In genomic region chr1:34808051-34808810, GRCh38 we compare ENCODE assay signal across 18 cellular contexts. TPM values are rescaled to one million over a fixed set of nuclear protein-coding genes. Genes with fewer than 3 reads are reported as not detected.
DNase-seq lines count a peak whose midpoint lies in the region; ATAC-seq and TF ChIP-seq lines count a peak whose summit lies in the region.
"Had no signal": no experiment of that assay in that cellular context is flagged by ENCODE, and none has a peak within 500 bp of the region (broad histone marks: within the 10 kb centered on the region; RNA-seq: fewer than 3 reads in every experiment).

No MANE protein-coding gene starts in this region.

- H3F3A ChIP-seq in neural progenitor cell (ENCODE audit: low read depth), result no peaks in the 10 kb centered on the region

- H3K9me2 ChIP-seq in Karpas-422 (replicated peaks; ENCODE audit: insufficient read depth, low read length), result no peaks in the 10 kb centered on the region

- H3K79me2 ChIP-seq in neural progenitor cell (ENCODE audit: low read depth) (no peaks in the 10 kb centered on the region), Karpas-422 (ENCODE audit: low read length) (no peaks in the 10 kb centered on the region)

- H3K9me3 Mint-ChIP-seq in activated CD4-positive, alpha-beta T cell treated with anti-CD3 and anti-CD28 coated beads, Interleukin-2, amount 10 ng/mL, durations not matched to agents 24 days and 14 days, result peaks cover 10% of the 10 kb centered on the region
- peaks cover 3% of the 10 kb centered on the region for H3K9me3 Mint-ChIP-seq in neural progenitor cell
- H3K9me3 Mint-ChIP-seq in activated naive CD4-positive, alpha-beta T cell treated with anti-CD3 and anti-CD28 coated beads, Interleukin-2, amount 10 ng/mL, durations not matched to agents 7 days and 5 days, result peaks cover 4% of the 10 kb centered on the region
- H3K9me3 Mint-ChIP-seq: HFFc6 had no signal

- H3K27ac ChIP-seq in neural progenitor cell, result no peak overlapping the region
- H3K27ac ChIP-seq in Karpas-422 (ENCODE audit: low read length), result no peak overlapping the region
- H3K27ac ChIP-seq: 22Rv1, HL-60 had no signal

- no peak overlapping the region for H3K27ac Mint-ChIP-seq in activated CD4-positive, alpha-beta T cell treated with anti-CD3 and anti-CD28 coated beads, Interleukin-2, amount 10 ng/mL, durations not matched to agents 24 days and 14 days
- no peak overlapping the region for H3K27ac Mint-ChIP-seq in neural progenitor cell
- H3K27ac Mint-ChIP-seq in activated naive CD4-positive, alpha-beta T cell treated with anti-CD3 and anti-CD28 coated beads, Interleukin-2, amount 10 ng/mL, durations not matched to agents 7 days and 5 days, result no peak overlapping the region
- H3K27ac Mint-ChIP-seq: CD8-positive, alpha-beta T cell; HFFc6 had no signal

- H3K4me2 ChIP-seq in neural progenitor cell (no peak overlapping the region), Karpas-422 (ENCODE audit: low read depth, low read length, poor library complexity, severe bottlenecking) (no peak overlapping the region)

- intact Hi-C loops in activated CD4-positive, alpha-beta T cell treated with anti-CD3 and anti-CD28 coated beads, Interleukin-2, amount 10 ng/mL, durations not matched to agents 24 days and 14 days (cut with micrococcal nuclease), result no loop called here
- intact Hi-C loops in left ventricle myocardium superior (cut with micrococcal nuclease), result no loop called here

- CTCF ChIA-PET in activated naive CD4-positive, alpha-beta T cell treated with anti-CD3 and anti-CD28 coated beads, Interleukin-2, amount 10 ng/mL, durations not matched to agents 7 days and 5 days (lab: Charles Lee), result no interaction called here

- no peak overlapping the region for H3K4me3 Mint-ChIP-seq in activated CD4-positive, alpha-beta T cell treated with anti-CD3 and anti-CD28 coated beads, Interleukin-2, amount 10 ng/mL, durations not matched to agents 24 days and 14 days
- H3K4me3 Mint-ChIP-seq in neural progenitor cell, result no peak overlapping the region
- no peak overlapping the region for H3K4me3 Mint-ChIP-seq in activated naive CD4-positive, alpha-beta T cell treated with anti-CD3 and anti-CD28 coated beads, Interleukin-2, amount 10 ng/mL, durations not matched to agents 7 days and 5 days
- H3K4me3 Mint-ChIP-seq: CD14-positive monocyte; CD8-positive, alpha-beta T cell; HFFc6 had no signal

- no peak for TF ChIP-seq CTCF in neural progenitor cell (IDR thresholded peaks at IDR 0.05)

- H3K27me3 ChIP-seq in neural progenitor cell (no peaks in the 10 kb centered on the region), Karpas-422 (ENCODE audit: low read length) (no peaks in the 10 kb centered on the region)

- H3K4me3 ChIP-seq in neural progenitor cell (no peak overlapping the region), Karpas-422 (ENCODE audit: low read length) (no peak overlapping the region)
- H3K4me3 ChIP-seq: HAP-1 had no signal

- H4K20me1 ChIP-seq in neural progenitor cell (ENCODE audit: low read depth) (no peaks in the 10 kb centered on the region), Karpas-422 (ENCODE audit: insufficient read depth, low read depth, low read length) (no peaks in the 10 kb centered on the region)

- no peak for ATAC-seq in GM21526 (IDR thresholded peaks at IDR 0.05; ENCODE audit: low FRiP score, unreplicated experiment)
- ATAC-seq in left ventricle myocardium superior, result no peak
- ATAC-seq: CD8-positive, alpha-beta T cell had no signal

- H3K27me3 Mint-ChIP-seq in activated CD4-positive, alpha-beta T cell treated with anti-CD3 and anti-CD28 coated beads, Interleukin-2, amount 10 ng/mL, durations not matched to agents 24 days and 14 days, result no peaks in the 10 kb centered on the region
- peaks cover 2% of the 10 kb centered on the region for H3K27me3 Mint-ChIP-seq in neural progenitor cell (ENCODE audit: insufficient read depth, low read depth)
- H3K27me3 Mint-ChIP-seq in activated naive CD4-positive, alpha-beta T cell treated with anti-CD3 and anti-CD28 coated beads, Interleukin-2, amount 10 ng/mL, durations not matched to agents 7 days and 5 days, result no peaks in the 10 kb centered on the region

- no peaks in the 10 kb centered on the region for H3K4me1 Mint-ChIP-seq in activated CD4-positive, alpha-beta T cell treated with anti-CD3 and anti-CD28 coated beads, Interleukin-2, amount 10 ng/mL, durations not matched to agents 24 days and 14 days
- H3K4me1 Mint-ChIP-seq in neural progenitor cell, result peaks cover 12% of the 10 kb centered on the region
- H3K4me1 Mint-ChIP-seq in activated naive CD4-positive, alpha-beta T cell treated with anti-CD3 and anti-CD28 coated beads, Interleukin-2, amount 10 ng/mL, durations not matched to agents 7 days and 5 days, result peaks cover 5% of the 10 kb centered on the region
- H3K4me1 Mint-ChIP-seq: CD14-positive monocyte had no signal

- H3K9me3 ChIP-seq in neural progenitor cell (ENCODE audit: low read depth), result no peaks in the 10 kb centered on the region
- no peaks in the 10 kb centered on the region for H3K9me3 ChIP-seq in Karpas-422 (ENCODE audit: low read length)
- H3K9me3 ChIP-seq: Caco-2, HAP-1 had no signal

- DNase-seq in activated CD4-positive, alpha-beta T cell treated with anti-CD3 and anti-CD28 coated beads, Interleukin-2, amount 10 ng/mL, durations not matched to agents 24 days and 14 days, result peak; percentile 48
- no peak for DNase-seq in activated CD4-positive, alpha-beta T cell treated with anti-CD3 and anti-CD28 coated beads, Interleukin-2, amount 50 U/mL, for 1 hour
- DNase-seq in astrocyte of the hippocampus (ENCODE audit: low read depth, low spot score) (peak; percentile 81), neural progenitor cell (ENCODE audit: low spot score) (peak; percentile 34), left ventricle myocardium superior (no peak), Karpas-422 (no peak)
- DNase-seq in activated naive CD4-positive, alpha-beta T cell treated with anti-CD3 and anti-CD28 coated beads, Interleukin-2, amount 10 ng/mL, durations not matched to agents 7 days and 5 days, result no peak
- DNase-seq: Caco-2; CD8-positive, alpha-beta T cell; DMS53; GF-D8; HFFc6 had no signal

- H3K4me1 ChIP-seq in neural progenitor cell, result peaks cover 6% of the 10 kb centered on the region
- no peaks in the 10 kb centered on the region for H3K4me1 ChIP-seq in Karpas-422 (ENCODE audit: low read length)

- H3K36me3 Mint-ChIP-seq in activated CD4-positive, alpha-beta T cell treated with anti-CD3 and anti-CD28 coated beads, Interleukin-2, amount 10 ng/mL, durations not matched to agents 24 days and 14 days (ENCODE audit: low read depth), result no peaks in the 10 kb centered on the region
- H3K36me3 Mint-ChIP-seq in neural progenitor cell, result peaks cover 5% of the 10 kb centered on the region
- H3K36me3 Mint-ChIP-seq in activated naive CD4-positive, alpha-beta T cell treated with anti-CD3 and anti-CD28 coated beads, Interleukin-2, amount 10 ng/mL, durations not matched to agents 7 days and 5 days, result no peaks in the 10 kb centered on the region
- H3K36me3 Mint-ChIP-seq: CD14-positive monocyte had no signal

- H3K36me3 ChIP-seq in neural progenitor cell, result no peaks in the 10 kb centered on the region
- H3K36me3 ChIP-seq in Karpas-422 (ENCODE audit: insufficient read depth, low read length), result no peaks in the 10 kb centered on the region
- H3K36me3 ChIP-seq: HAP-1 had no signal

- H3K9ac ChIP-seq in neural progenitor cell (no peak overlapping the region), Karpas-422 (ENCODE audit: low read length) (no peak overlapping the region)

- H2AFZ ChIP-seq in neural progenitor cell (replicated peaks), result no peak overlapping the region
- no peak overlapping the region for H2AFZ ChIP-seq in Karpas-422 (ENCODE audit: low read length)

RNA-seq across cellular contexts. Expression of gene GJA4, which starts 15.4 kb away (rescaled TPM):
- total RNA-seq in activated CD4-positive, alpha-beta T cell treated with anti-CD3 and anti-CD28 coated beads, Interleukin-2, amount 10 ng/mL, durations not matched to agents 24 days and 14 days, result not detected in 2 replicates
- total RNA-seq in neural progenitor cell (ENCODE audit: low replicate concordance) (not detected in 2 replicates), left ventricle myocardium superior (19.1 TPM)
- total RNA-seq in Karpas-422 (2014; rRNA removed; shearing (Covaris generic); ENCODE audit: low replicate concordance), result not detected in 2 replicates
- total RNA-seq: A673; Caco-2; CD8-positive, alpha-beta T cell; HFFc6 had no signal

RNA-seq across cellular contexts. Expression of gene GJB3, which starts 27.2 kb away (rescaled TPM):
- not detected in 2 replicates for total RNA-seq in activated CD4-positive, alpha-beta T cell treated with anti-CD3 and anti-CD28 coated beads, Interleukin-2, amount 10 ng/mL, durations not matched to agents 24 days and 14 days
- total RNA-seq in neural progenitor cell (ENCODE audit: low replicate concordance), result not detected in 2 replicates
- not detected for total RNA-seq in left ventricle myocardium superior
- not detected in 2 replicates for total RNA-seq in Karpas-422 (2014; rRNA removed; shearing (Covaris generic); ENCODE audit: low replicate concordance)
- total RNA-seq: A673; CD8-positive, alpha-beta T cell had no signal

RNA-seq across cellular contexts. Expression of gene GJB4, which starts 48.7 kb away (rescaled TPM):
- total RNA-seq in activated CD4-positive, alpha-beta T cell treated with anti-CD3 and anti-CD28 coated beads, Interleukin-2, amount 10 ng/mL, durations not matched to agents 24 days and 14 days, result not detected in 2 replicates
- total RNA-seq in neural progenitor cell (ENCODE audit: low replicate concordance) (not detected in 2 replicates), left ventricle myocardium superior (not detected)
- not detected in 2 replicates for total RNA-seq in Karpas-422 (2014; rRNA removed; shearing (Covaris generic); ENCODE audit: low replicate concordance)
- total RNA-seq: A673; Caco-2; CD8-positive, alpha-beta T cell; HFFc6 had no signal

RNA-seq across cellular contexts. Expression of gene SMIM12, which starts 51.3 kb away (rescaled TPM):
- total RNA-seq in activated CD4-positive, alpha-beta T cell treated with anti-CD3 and anti-CD28 coated beads, Interleukin-2, amount 10 ng/mL, durations not matched to agents 24 days and 14 days, result 63.2 TPM in 2 replicates
- total RNA-seq in neural progenitor cell (ENCODE audit: low replicate concordance) (9.5 and 20.2 TPM in 2 replicates), left ventricle myocardium superior (33.6 TPM)
- 25.3 and 33.0 TPM in 2 replicates for total RNA-seq in Karpas-422 (2014; rRNA removed; shearing (Covaris generic); ENCODE audit: low replicate concordance)

RNA-seq across cellular contexts. Expression of gene GJB5, which starts 53.4 kb away (rescaled TPM):
- not detected in 2 replicates for total RNA-seq in activated CD4-positive, alpha-beta T cell treated with anti-CD3 and anti-CD28 coated beads, Interleukin-2, amount 10 ng/mL, durations not matched to agents 24 days and 14 days
- not detected in 2 replicates for total RNA-seq in neural progenitor cell (ENCODE audit: low replicate concordance)
- total RNA-seq in left ventricle myocardium superior, result not detected
- not detected in 2 replicates for total RNA-seq in Karpas-422 (2014; rRNA removed; shearing (Covaris generic); ENCODE audit: low replicate concordance)
- total RNA-seq: A673; Caco-2; CD8-positive, alpha-beta T cell had no signal

Comparison
In these comparisons a context has a peak if more than half of its experiments do, and no peak if none do; other contexts are left out.
1. DNase-seq: peak in activated CD4-positive, alpha-beta T cell treated with anti-CD3 and anti-CD28 coated beads, Interleukin-2, amount 10 ng/mL, durations not matched to agents 24 days and 14 days (single experiment), astrocyte of the hippocampus (single experiment) and neural progenitor cell (single experiment); none in activated CD4-positive, alpha-beta T cell treated with anti-CD3 and anti-CD28 coated beads, Interleukin-2, amount 50 U/mL, for 1 hour (single experiment), activated naive CD4-positive, alpha-beta T cell treated with anti-CD3 and anti-CD28 coated beads, Interleukin-2, amount 10 ng/mL, durations not matched to agents 7 days and 5 days (single experiment), left ventricle myocardium superior (single experiment) and Karpas-422 (single experiment).
2. RNA of gene GJA4, which starts 15.4 kb away (total RNA-seq): 19.1 TPM in left ventricle myocardium superior (single experiment); not detected in activated CD4-positive, alpha-beta T cell treated with anti-CD3 and anti-CD28 coated beads, Interleukin-2, amount 10 ng/mL, durations not matched to agents 24 days and 14 days, not detected in neural progenitor cell and not detected in Karpas-422; every median in the first group is over 10 times any median in the second.